ENCODE assay signal across 1 cellular context in genomic region chr1:8170059-8170835, GRCh38.
TF ChIP-seq lines count a peak whose summit lies in the region.

No MANE protein-coding gene starts in this region.

TF ChIP-seq in HepG2, 621 proteins besides CTCF, POLR2A, EP300 and RAD21 (continued from another document and continues in another):
- TF ChIP-seq ATAD3A (CRISPR knock-in tag; IDR thresholded peaks at IDR 0.05) (no peak), MED1 (CRISPR knock-in tag; IDR thresholded peaks at IDR 0.05) (peak; percentile 92), KAT2B (IDR thresholded peaks at IDR 0.05; ENCODE audit: borderline replicate concordance, low read depth, low read length) (no peak), PATZ1 (CRISPR knock-in tag; IDR thresholded peaks at IDR 0.05) (peak; percentile 78), HBP1 (CRISPR knock-in tag; IDR thresholded peaks at IDR 0.05; ENCODE audit: low read depth) (no peak), PPARG (CRISPR knock-in tag; conservative IDR thresholded peaks at IDR 0.05) (peak; percentile 81), ZNF704 (CRISPR knock-in tag; IDR thresholded peaks at IDR 0.05; ENCODE audit: borderline replicate concordance) (no peak), JUNB (CRISPR knock-in tag; IDR thresholded peaks at IDR 0.05; ENCODE audit: borderline replicate concordance) (no peak), HOXA5 (CRISPR knock-in tag; IDR thresholded peaks at IDR 0.05) (no peak), ZNF543 (CRISPR knock-in tag; IDR thresholded peaks at IDR 0.05) (peak; percentile 31; the same call in 1 of the 2 replicates), SOX5 (CRISPR knock-in tag; IDR thresholded peaks at IDR 0.05; ENCODE audit: borderline replicate concordance) (peak; percentile 82), JDP2 (CRISPR knock-in tag; IDR thresholded peaks at IDR 0.05; ENCODE audit: borderline replicate concordance) (no peak), ZNF484 (CRISPR knock-in tag; IDR thresholded peaks at IDR 0.05; ENCODE audit: borderline replicate concordance, low read depth) (no peak), ZFP90 (CRISPR knock-in tag; IDR thresholded peaks at IDR 0.05; ENCODE audit: borderline replicate concordance) (no peak), ZNF382 (CRISPR knock-in tag; IDR thresholded peaks at IDR 0.05; ENCODE audit: borderline replicate concordance) (no peak), POGK (CRISPR knock-in tag; conservative IDR thresholded peaks at IDR 0.05) (peak; percentile 27; the same call in 1 of the 2 replicates), ZNF256 (CRISPR knock-in tag; conservative IDR thresholded peaks at IDR 0.05) (peak; percentile 34; the same call in 1 of the 2 replicates), ZNF567 (CRISPR knock-in tag; IDR thresholded peaks at IDR 0.05; ENCODE audit: borderline replicate concordance) (peak; percentile 77; the same call in 1 of the 2 replicates), BORCS8-MEF2B (CRISPR knock-in tag; IDR thresholded peaks at IDR 0.05) (peak; percentile 73; the same call in 1 of the 2 replicates), ARHGAP35 (CRISPR knock-in tag; IDR thresholded peaks at IDR 0.05; ENCODE audit: borderline replicate concordance) (peak; percentile 22; the same call in 1 of the 2 replicates), ZNF563 (CRISPR knock-in tag; IDR thresholded peaks at IDR 0.05) (peak; percentile 52; the same call in 1 of the 2 replicates), SNAPC4 (CRISPR knock-in tag; IDR thresholded peaks at IDR 0.05) (no peak), TEF (CRISPR knock-in tag; IDR thresholded peaks at IDR 0.05) (no peak), ETV6 (CRISPR knock-in tag; conservative IDR thresholded peaks at IDR 0.05) (no peak), NFE2L1 (CRISPR knock-in tag; IDR thresholded peaks at IDR 0.05; ENCODE audit: borderline replicate concordance) (peak; percentile 30; the same call in 1 of the 2 replicates), ZNF652 (CRISPR knock-in tag; IDR thresholded peaks at IDR 0.05; ENCODE audit: borderline replicate concordance, low read depth) (no peak), ZNF225 (CRISPR knock-in tag; IDR thresholded peaks at IDR 0.05) (no peak)
- TF ChIP-seq, protein P1, sequence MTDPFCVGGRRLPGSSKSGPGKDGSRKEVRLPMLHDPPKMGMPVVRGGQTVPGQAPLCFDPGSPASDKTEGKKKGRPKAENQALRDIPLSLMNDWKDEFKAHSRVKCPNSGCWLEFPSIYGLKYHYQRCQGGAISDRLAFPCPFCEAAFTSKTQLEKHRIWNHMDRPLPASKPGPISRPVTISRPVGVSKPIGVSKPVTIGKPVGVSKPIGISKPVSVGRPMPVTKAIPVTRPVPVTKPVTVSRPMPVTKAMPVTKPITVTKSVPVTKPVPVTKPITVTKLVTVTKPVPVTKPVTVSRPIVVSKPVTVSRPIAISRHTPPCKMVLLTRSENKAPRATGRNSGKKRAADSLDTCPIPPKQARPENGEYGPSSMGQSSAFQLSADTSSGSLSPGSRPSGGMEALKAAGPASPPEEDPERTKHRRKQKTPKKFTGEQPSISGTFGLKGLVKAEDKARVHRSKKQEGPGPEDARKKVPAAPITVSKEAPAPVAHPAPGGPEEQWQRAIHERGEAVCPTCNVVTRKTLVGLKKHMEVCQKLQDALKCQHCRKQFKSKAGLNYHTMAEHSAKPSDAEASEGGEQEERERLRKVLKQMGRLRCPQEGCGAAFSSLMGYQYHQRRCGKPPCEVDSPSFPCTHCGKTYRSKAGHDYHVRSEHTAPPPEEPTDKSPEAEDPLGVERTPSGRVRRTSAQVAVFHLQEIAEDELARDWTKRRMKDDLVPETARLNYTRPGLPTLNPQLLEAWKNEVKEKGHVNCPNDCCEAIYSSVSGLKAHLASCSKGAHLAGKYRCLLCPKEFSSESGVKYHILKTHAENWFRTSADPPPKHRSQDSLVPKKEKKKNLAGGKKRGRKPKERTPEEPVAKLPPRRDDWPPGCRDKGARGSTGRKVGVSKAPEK (CRISPR knock-in tag; IDR thresholded peaks at IDR 0.05; ENCODE audit: borderline replicate concordance) = no peak; the same call in 1 of the 2 replicates
- TF ChIP-seq, protein P2, sequence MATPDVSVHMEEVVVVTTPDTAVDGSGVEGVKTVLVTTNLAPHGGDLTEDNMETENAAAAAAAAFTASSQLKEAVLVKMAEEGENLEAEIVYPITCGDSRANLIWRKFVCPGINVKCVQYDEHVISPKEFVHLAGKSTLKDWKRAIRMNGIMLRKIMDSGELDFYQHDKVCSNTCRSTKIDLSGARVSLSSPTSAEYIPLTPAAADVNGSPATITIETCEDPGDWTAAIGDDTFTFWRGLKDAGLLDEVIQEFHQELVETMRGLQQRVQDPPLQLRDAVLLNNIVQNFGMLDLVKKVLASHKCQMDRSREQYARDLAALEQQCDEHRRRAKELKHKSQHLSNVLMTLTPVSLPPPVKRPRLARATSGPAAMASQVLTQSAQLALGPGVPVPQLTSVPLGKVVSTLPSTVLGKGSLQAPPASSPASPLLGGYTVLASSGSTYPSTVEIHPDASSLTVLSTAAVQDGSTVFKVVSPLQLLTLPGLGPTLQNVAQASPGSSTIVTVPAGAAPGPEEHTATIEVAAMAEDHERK (CRISPR knock-in tag; IDR thresholded peaks at IDR 0.05; ENCODE audit: low read depth) = no peak
- TF ChIP-seq, protein P3, sequence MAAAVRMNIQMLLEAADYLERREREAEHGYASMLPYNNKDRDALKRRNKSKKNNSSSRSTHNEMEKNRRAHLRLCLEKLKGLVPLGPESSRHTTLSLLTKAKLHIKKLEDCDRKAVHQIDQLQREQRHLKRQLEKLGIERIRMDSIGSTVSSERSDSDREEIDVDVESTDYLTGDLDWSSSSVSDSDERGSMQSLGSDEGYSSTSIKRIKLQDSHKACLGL (CRISPR knock-in tag; IDR thresholded peaks at IDR 0.05) = no peak
- TF ChIP-seq, protein P4, sequence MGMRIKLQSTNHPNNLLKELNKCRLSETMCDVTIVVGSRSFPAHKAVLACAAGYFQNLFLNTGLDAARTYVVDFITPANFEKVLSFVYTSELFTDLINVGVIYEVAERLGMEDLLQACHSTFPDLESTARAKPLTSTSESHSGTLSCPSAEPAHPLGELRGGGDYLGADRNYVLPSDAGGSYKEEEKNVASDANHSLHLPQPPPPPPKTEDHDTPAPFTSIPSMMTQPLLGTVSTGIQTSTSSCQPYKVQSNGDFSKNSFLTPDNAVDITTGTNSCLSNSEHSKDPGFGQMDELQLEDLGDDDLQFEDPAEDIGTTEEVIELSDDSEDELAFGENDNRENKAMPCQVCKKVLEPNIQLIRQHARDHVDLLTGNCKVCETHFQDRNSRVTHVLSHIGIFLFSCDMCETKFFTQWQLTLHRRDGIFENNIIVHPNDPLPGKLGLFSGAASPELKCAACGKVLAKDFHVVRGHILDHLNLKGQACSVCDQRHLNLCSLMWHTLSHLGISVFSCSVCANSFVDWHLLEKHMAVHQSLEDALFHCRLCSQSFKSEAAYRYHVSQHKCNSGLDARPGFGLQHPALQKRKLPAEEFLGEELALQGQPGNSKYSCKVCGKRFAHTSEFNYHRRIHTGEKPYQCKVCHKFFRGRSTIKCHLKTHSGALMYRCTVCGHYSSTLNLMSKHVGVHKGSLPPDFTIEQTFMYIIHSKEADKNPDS (CRISPR knock-in tag; IDR thresholded peaks at IDR 0.05) = peak; percentile 91
- TF ChIP-seq, protein P5, sequence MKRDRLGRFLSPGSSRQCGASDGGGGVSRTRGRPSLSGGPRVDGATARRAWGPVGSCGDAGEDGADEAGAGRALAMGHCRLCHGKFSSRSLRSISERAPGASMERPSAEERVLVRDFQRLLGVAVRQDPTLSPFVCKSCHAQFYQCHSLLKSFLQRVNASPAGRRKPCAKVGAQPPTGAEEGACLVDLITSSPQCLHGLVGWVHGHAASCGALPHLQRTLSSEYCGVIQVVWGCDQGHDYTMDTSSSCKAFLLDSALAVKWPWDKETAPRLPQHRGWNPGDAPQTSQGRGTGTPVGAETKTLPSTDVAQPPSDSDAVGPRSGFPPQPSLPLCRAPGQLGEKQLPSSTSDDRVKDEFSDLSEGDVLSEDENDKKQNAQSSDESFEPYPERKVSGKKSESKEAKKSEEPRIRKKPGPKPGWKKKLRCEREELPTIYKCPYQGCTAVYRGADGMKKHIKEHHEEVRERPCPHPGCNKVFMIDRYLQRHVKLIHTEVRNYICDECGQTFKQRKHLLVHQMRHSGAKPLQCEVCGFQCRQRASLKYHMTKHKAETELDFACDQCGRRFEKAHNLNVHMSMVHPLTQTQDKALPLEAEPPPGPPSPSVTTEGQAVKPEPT (CRISPR knock-in tag; IDR thresholded peaks at IDR 0.05; ENCODE audit: low read depth) = peak; percentile 78; the same call in 1 of the 2 replicates
